Comparison of ENCODE assay signal across 2 cellular contexts in genomic region chr10:76337641-76338040, GRCh38.
TF ChIP-seq lines count a peak whose summit lies in the region.

No MANE protein-coding gene starts in this region.

TF ChIP-seq in IMR-90, 13 proteins besides CTCF, POLR2A, EP300 and RAD21 (continued from another document):
- TF ChIP-seq, protein P1, sequence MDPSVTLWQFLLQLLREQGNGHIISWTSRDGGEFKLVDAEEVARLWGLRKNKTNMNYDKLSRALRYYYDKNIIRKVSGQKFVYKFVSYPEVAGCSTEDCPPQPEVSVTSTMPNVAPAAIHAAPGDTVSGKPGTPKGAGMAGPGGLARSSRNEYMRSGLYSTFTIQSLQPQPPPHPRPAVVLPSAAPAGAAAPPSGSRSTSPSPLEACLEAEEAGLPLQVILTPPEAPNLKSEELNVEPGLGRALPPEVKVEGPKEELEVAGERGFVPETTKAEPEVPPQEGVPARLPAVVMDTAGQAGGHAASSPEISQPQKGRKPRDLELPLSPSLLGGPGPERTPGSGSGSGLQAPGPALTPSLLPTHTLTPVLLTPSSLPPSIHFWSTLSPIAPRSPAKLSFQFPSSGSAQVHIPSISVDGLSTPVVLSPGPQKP (IDR thresholded peaks at IDR 0.05; ENCODE audit: borderline replicate concordance, low read depth, low read length): no peak
- TF ChIP-seq BHLHE40 (IDR thresholded peaks at IDR 0.05; ENCODE audit: low read depth, low read length) (peak; percentile 30; the same call in 1 of the 2 replicates), MAFK (IDR thresholded peaks at IDR 0.05; ENCODE audit: low read depth, low read length) (no peak), RCOR1 (IDR thresholded peaks at IDR 0.05; ENCODE audit: insufficient replicate concordance, low read length) (no peak), MAZ (IDR thresholded peaks at IDR 0.05; ENCODE audit: borderline replicate concordance, low read depth, low read length) (no peak), NFE2L2 (IDR thresholded peaks at IDR 0.05; ENCODE audit: low read depth, low read length) (no peak), CEBPB (IDR thresholded peaks at IDR 0.05; ENCODE audit: low read depth, low read length) (no peak), CHD1 (IDR thresholded peaks at IDR 0.05; ENCODE audit: low read depth, low read length) (no peak)
- TF ChIP-seq, protein P2, sequence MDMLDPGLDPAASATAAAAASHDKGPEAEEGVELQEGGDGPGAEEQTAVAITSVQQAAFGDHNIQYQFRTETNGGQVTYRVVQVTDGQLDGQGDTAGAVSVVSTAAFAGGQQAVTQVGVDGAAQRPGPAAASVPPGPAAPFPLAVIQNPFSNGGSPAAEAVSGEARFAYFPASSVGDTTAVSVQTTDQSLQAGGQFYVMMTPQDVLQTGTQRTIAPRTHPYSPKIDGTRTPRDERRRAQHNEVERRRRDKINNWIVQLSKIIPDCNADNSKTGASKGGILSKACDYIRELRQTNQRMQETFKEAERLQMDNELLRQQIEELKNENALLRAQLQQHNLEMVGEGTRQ (IDR thresholded peaks at IDR 0.05; ENCODE audit: low read depth, low read length): no peak

TF ChIP-seq in endothelial cell of umbilical vein, 7 proteins besides CTCF, POLR2A, EP300 and RAD21 (continued from another document):
- TF ChIP-seq FOS (IDR thresholded peaks at IDR 0.05; ENCODE audit: borderline replicate concordance, insufficient read depth, low read length) (peak; percentile 48), GATA2 (IDR thresholded peaks at IDR 0.05; ENCODE audit: insufficient read depth, insufficient read length, low read depth, low read length) (no peak)
